Comparison of ENCODE assay signal across 29 cellular contexts in the genomic region with DNA sequence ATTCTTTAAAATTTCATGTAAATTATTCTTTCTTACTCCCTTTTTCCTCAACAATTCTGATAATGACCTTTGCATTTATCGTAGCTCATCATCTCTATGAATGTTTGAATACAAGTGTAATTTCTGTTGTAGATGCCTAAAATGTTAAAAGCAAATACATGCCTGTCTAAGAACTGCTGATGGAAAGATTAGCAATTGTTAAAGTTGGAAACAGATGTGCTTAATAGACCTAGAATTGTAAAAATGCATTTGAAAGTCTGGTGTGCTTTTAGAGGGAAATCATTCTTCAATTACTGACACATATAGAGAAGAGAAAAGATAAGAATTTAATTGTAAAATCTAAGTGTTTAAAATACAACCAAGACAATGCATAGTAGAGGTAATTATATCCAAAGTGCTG. TPM values are rescaled to one million over a fixed set of nuclear protein-coding genes. Genes with fewer than 3 reads are reported as not detected.
"Had no signal": no experiment of that assay in that cellular context is flagged by ENCODE, and none has a peak within 500 bp of the region (broad histone marks: within the 10 kb centered on the region; RNA-seq: fewer than 3 reads in every experiment).

No MANE protein-coding gene starts in this region.

- H3K9me3 ChIP-seq: body of pancreas, esophagus squamous epithelium, gastrocnemius medialis, heart left ventricle had no signal

- H3K4me2 ChIP-seq: hepatocyte had no signal

- H3K27me3 ChIP-seq: body of pancreas, esophagus squamous epithelium, foreskin keratinocyte, gastrocnemius medialis, heart left ventricle, hepatocyte had no signal

- H3K79me2 ChIP-seq: hepatocyte had no signal

- DNase-seq: activated B cell treated with CpG ODN at 0.5 μM for 24 hours; activated CD4-positive, alpha-beta T cell treated with anti-CD3 and anti-CD28 coated beads for 48 hours; activated CD4-positive, alpha-beta T cell treated with anti-CD3 and anti-CD28 coated beads, Interleukin-2, amount 50 U/mL, for 1 hour; activated CD4-positive, alpha-beta T cell treated with anti-CD3 and anti-CD28 coated beads, Interleukin-2, amount 50 U/mL, for 48 hours; activated CD8-positive, alpha-beta memory T cell treated with anti-CD3 and anti-CD28 coated beads for 24 hours; activated CD8-positive, alpha-beta T cell treated with anti-CD3 and anti-CD28 coated beads for 36 hours; activated effector memory CD4-positive, alpha-beta T cell treated with Interleukin-2 at 50 U/mL for 16 hours; activated naive CD4-positive, alpha-beta T cell treated with anti-CD3 and anti-CD28 coated beads, Interleukin-2, amount 10 ng/mL, durations not matched to agents 7 days and 5 days; activated naive CD8-positive, alpha-beta T cell treated with anti-CD3 and anti-CD28 coated beads, Interleukin-2, amount 10 ng/mL, durations not matched to agents 7 days and 5 days; activated T-cell treated with anti-CD3 and anti-CD28 coated beads, Interleukin-2, amount 50 U/mL, for 4 hours; amniotic stem cell; aorta; body of pancreas; caudate nucleus; cortex of kidney; dermis blood vessel endothelial cell; effector CD4-positive, alpha-beta T cell; effector memory CD8-positive, alpha-beta T cell; erythroblast; esophagus squamous epithelium; foreskin keratinocyte; gastrocnemius medialis; glutamatergic neuron; heart left ventricle; T-helper 1 cell; T-helper 17 cell; T1000; WERI-Rb-1 had no signal

- H2AFZ ChIP-seq: hepatocyte had no signal

- H3K27ac ChIP-seq: body of pancreas, esophagus squamous epithelium, foreskin keratinocyte, gastrocnemius medialis, heart left ventricle, hepatocyte, WERI-Rb-1 had no signal

- H3K4me1 ChIP-seq: body of pancreas, esophagus squamous epithelium, foreskin keratinocyte, gastrocnemius medialis, heart left ventricle had no signal

- H3K4me3 ChIP-seq: body of pancreas, esophagus squamous epithelium, gastrocnemius medialis, heart left ventricle, hepatocyte had no signal

- H3K36me3 ChIP-seq: esophagus squamous epithelium, gastrocnemius medialis, heart left ventricle, WERI-Rb-1 had no signal

RNA-seq across cellular contexts. Expression of a gene that starts 50.4 kb away (rescaled TPM):
- total RNA-seq: foreskin keratinocyte had no signal
